ENCODE assay signal across 8 cellular contexts in the genomic region with DNA sequence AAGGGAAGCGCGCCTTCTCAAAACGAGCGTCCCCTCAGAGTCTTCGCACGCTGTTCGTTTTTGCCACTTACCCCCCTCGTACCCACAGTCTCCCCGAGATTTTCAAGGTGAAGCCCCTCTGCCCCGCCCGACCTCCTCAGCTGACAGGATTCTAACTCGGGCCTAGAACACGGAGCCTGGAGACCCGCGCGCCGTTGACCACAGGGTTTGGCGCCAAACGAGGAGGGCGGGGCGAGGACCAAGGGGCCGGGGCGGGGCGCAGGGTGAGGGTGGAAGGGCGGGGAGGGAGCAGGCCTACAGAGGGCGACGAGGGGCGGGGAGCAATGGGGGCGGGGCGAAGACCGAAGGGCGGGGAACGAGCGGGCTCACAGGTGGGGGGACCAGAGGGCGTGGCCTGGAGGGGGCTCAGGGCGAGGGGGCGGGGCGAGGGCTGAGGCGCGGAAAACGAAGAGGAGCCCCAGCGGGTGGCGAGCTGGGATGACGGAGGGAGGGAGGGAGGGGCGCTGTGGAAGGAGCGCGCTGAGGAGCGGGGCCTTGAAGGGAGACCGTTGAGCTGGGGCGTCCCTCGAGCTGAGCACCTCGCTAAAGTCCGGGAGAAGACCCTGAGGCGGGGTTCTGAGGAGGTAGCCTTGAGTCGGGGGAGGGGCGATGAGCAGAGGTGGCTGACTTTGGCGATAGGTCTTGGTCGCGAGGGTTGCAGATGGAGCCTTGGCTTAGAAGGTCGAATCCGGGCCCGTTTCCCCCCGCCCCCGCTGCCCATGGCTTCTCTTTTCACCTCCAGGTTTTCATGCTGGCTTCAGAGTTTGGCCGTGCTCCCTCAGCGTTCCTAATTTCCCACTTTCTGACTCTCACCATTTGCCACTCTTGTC. TPM values are rescaled to one million over a fixed set of nuclear protein-coding genes. Genes with fewer than 3 reads are reported as not detected.
DNase-seq lines count a peak whose midpoint lies in the region; ATAC-seq and TF ChIP-seq lines count a peak whose summit lies in the region.

A gene with protein sequence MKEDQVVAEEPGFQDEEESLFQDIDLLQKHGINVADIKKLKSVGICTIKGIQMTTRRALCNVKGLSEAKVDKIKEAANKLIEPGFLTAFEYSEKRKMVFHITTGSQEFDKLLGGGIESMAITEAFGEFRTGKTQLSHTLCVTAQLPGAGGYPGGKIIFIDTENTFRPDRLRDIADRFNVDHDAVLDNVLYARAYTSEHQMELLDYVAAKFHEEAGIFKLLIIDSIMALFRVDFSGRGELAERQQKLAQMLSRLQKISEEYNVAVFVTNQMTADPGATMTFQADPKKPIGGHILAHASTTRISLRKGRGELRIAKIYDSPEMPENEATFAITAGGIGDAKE (minus strand): TSS at position 212 of the 869 bp plus-strand sequence. CDS start 1,927 bp downstream, outside the sequence.

- CTCF ChIA-PET in activated CD8-positive, alpha-beta memory T cell treated with anti-CD3 and anti-CD28 coated beads, Interleukin-2, amount 10 ng/mL, durations not matched to agents 7 days and 5 days (lab: Charles Lee) = interaction anchor here (1.0 to 3.0 kb wide), 6 partner anchors 58 to 518 kb away, joined by 3 to 29 read pairs (median 8); no protein-coding TSS in a partner anchor

- ATAC-seq in HG03521 (IDR thresholded peaks at IDR 0.05; ENCODE audit: unreplicated experiment) (peak; percentile 67), memory B cell (ENCODE audit: low read depth) (peak; percentile 88), GM19455 (IDR thresholded peaks at IDR 0.05; ENCODE audit: unreplicated experiment) (no peak)
- ATAC-seq in activated CD8-positive, alpha-beta memory T cell treated with anti-CD3 and anti-CD28 coated beads, Interleukin-2, amount 10 ng/mL, durations not matched to agents 7 days and 5 days = peak; percentile 89
- ATAC-seq in effector memory CD8-positive, alpha-beta T cell (replicated peaks) = peak; percentile 89

- no peaks in the 10 kb centered on the region for H3K9me3 Mint-ChIP-seq in activated CD8-positive, alpha-beta memory T cell treated with anti-CD3 and anti-CD28 coated beads, Interleukin-2, amount 10 ng/mL, durations not matched to agents 7 days and 5 days (ENCODE audit: low read depth)
- H3K9me3 Mint-ChIP-seq in effector memory CD8-positive, alpha-beta T cell = no peaks in the 10 kb centered on the region
- H3K9me3 Mint-ChIP-seq in memory B cell = no peaks in the 10 kb centered on the region

- no peaks in the 10 kb centered on the region for H3K27me3 Mint-ChIP-seq in activated CD8-positive, alpha-beta memory T cell treated with anti-CD3 and anti-CD28 coated beads, Interleukin-2, amount 10 ng/mL, durations not matched to agents 7 days and 5 days
- no peaks in the 10 kb centered on the region for H3K27me3 Mint-ChIP-seq in effector memory CD8-positive, alpha-beta T cell
- no peaks in the 10 kb centered on the region for H3K27me3 Mint-ChIP-seq in memory B cell

- H3K4me1 Mint-ChIP-seq in activated CD8-positive, alpha-beta memory T cell treated with anti-CD3 and anti-CD28 coated beads, Interleukin-2, amount 10 ng/mL, durations not matched to agents 7 days and 5 days = peaks cover 23% of the 10 kb centered on the region
- peaks cover 15 to 17% of the 10 kb centered on the region in 2 donors for H3K4me1 Mint-ChIP-seq in effector memory CD8-positive, alpha-beta T cell (ENCODE audit: low read depth in 2 of 2)
- H3K4me1 Mint-ChIP-seq in memory B cell = peaks cover 9% of the 10 kb centered on the region

- H3K27ac Mint-ChIP-seq in activated CD8-positive, alpha-beta memory T cell treated with anti-CD3 and anti-CD28 coated beads, Interleukin-2, amount 10 ng/mL, durations not matched to agents 7 days and 5 days = peak within 1 kb of the TSS; percentile 98
- peak within 1 kb of the TSS; percentile 80 to 82 for H3K27ac Mint-ChIP-seq in effector memory CD8-positive, alpha-beta T cell
- H3K27ac Mint-ChIP-seq in memory B cell = peak within 1 kb of the TSS; percentile 72

- DNase-seq in NOMO-1 treated with DMSO at 0.1 percent for 48 hours (lab: John Stamatoyannopoulos, UW; ENCODE audit: unreplicated experiment) = peak; percentile 94
- DNase-seq in activated CD8-positive, alpha-beta memory T cell treated with anti-CD3 and anti-CD28 coated beads, Interleukin-2, amount 10 ng/mL, durations not matched to agents 7 days and 5 days = peak; percentile 99
- peak; percentile 83 to 92 (median 88) for DNase-seq in effector memory CD8-positive, alpha-beta T cell
- peak; percentile 80 to 85 for DNase-seq in memory B cell (ENCODE audit: low spot score in 2 of 2)
- peak; percentile 93 for DNase-seq in stimulated activated CD8-positive, alpha-beta memory T cell treated with anti-CD3 and anti-CD28 coated beads, Interleukin-12 subunit alpha, Interleukin-12 subunit beta, amount 100 ng/mL, for 1 hour (ENCODE audit: low read depth)

- TF ChIP-seq POLR2A in GM15510 (IDR thresholded peaks at IDR 0.05; ENCODE audit: borderline replicate concordance, extremely low read depth, insufficient read length) = peak; percentile 54

- peaks cover 7% of the 10 kb centered on the region for H3K36me3 Mint-ChIP-seq in activated CD8-positive, alpha-beta memory T cell treated with anti-CD3 and anti-CD28 coated beads, Interleukin-2, amount 10 ng/mL, durations not matched to agents 7 days and 5 days
- H3K36me3 Mint-ChIP-seq in effector memory CD8-positive, alpha-beta T cell (ENCODE audit: insufficient read depth) = no peaks in the 10 kb centered on the region
- no peaks in the 10 kb centered on the region for H3K36me3 Mint-ChIP-seq in memory B cell

- H3K4me3 Mint-ChIP-seq in activated CD8-positive, alpha-beta memory T cell treated with anti-CD3 and anti-CD28 coated beads, Interleukin-2, amount 10 ng/mL, durations not matched to agents 7 days and 5 days = peak within 1 kb of the TSS; percentile 92
- H3K4me3 Mint-ChIP-seq in effector memory CD8-positive, alpha-beta T cell = peak within 1 kb of the TSS; percentile 93 to 94
- H3K4me3 Mint-ChIP-seq in memory B cell = peak within 1 kb of the TSS; percentile 90

RNA-seq across cellular contexts. Expression of the gene that starts here (rescaled TPM):
- total RNA-seq in activated CD8-positive, alpha-beta memory T cell treated with anti-CD3 and anti-CD28 coated beads, Interleukin-2, amount 10 ng/mL, durations not matched to agents 7 days and 5 days = 10 to 100 TPM; 13.6 to 16.9 TPM
